8 cellular contexts compared by ENCODE assay signal in genomic region chr20:46994341-46994740, GRCh38.
DNase-seq lines count a peak whose midpoint lies in the region; ATAC-seq and TF ChIP-seq lines count a peak whose summit lies in the region.

No MANE protein-coding gene starts in this region.

- H3K4me1 Mint-ChIP-seq in activated naive CD8-positive, alpha-beta T cell treated with anti-CD3 and anti-CD28 coated beads for 36 hours, result peaks cover 19% of the 10 kb centered on the region
- peaks cover 23% of the 10 kb centered on the region for H3K4me1 Mint-ChIP-seq in stimulated activated naive CD8-positive, alpha-beta T cell treated with anti-CD3 and anti-CD28 coated beads, Interleukin-15, Interleukin-2, amounts not matched to agents 100 ng/mL and 50 ng/mL, for 24 hours (ENCODE audit: low read depth)
- H3K4me1 Mint-ChIP-seq in nephron progenitor cell, result peaks cover 24% of the 10 kb centered on the region

- DNase-seq in stimulated activated naive CD4-positive, alpha-beta T cell treated with Interleukin-2 at 50 U/mL for 16 hours (lab: John Stamatoyannopoulos, UW), result peak; percentile 50
- DNase-seq in stimulated activated naive CD4-positive, alpha-beta T cell (lab: John Stamatoyannopoulos, UW), result no peak
- DNase-seq in activated naive CD8-positive, alpha-beta T cell treated with anti-CD3 and anti-CD28 coated beads for 36 hours, result peak; percentile 74
- DNase-seq in NCI-H2107 (lab: John Stamatoyannopoulos, UW), result no peak
- DNase-seq in nephron progenitor cell, result no peak
- no peak for DNase-seq in NCI-H345 treated with DMSO at 0.1 percent for 48 hours (lab: John Stamatoyannopoulos, UW; ENCODE audit: unreplicated experiment)

- no peak overlapping the region for H3K4me3 Mint-ChIP-seq in activated naive CD8-positive, alpha-beta T cell treated with anti-CD3 and anti-CD28 coated beads for 36 hours
- peak overlapping the region; percentile 1 for H3K4me3 Mint-ChIP-seq in stimulated activated naive CD8-positive, alpha-beta T cell treated with anti-CD3 and anti-CD28 coated beads, Interleukin-15, Interleukin-2, amounts not matched to agents 100 ng/mL and 50 ng/mL, for 24 hours
- no peak overlapping the region for H3K4me3 Mint-ChIP-seq in nephron progenitor cell

- peak overlapping the region; percentile 56 for H3K27ac Mint-ChIP-seq in activated naive CD8-positive, alpha-beta T cell treated with anti-CD3 and anti-CD28 coated beads for 36 hours
- peak overlapping the region; percentile 43 for H3K27ac Mint-ChIP-seq in stimulated activated naive CD8-positive, alpha-beta T cell treated with anti-CD3 and anti-CD28 coated beads, Interleukin-15, Interleukin-2, amounts not matched to agents 100 ng/mL and 50 ng/mL, for 24 hours
- no peak overlapping the region for H3K27ac Mint-ChIP-seq in nephron progenitor cell

- peaks cover 1% of the 10 kb centered on the region for H3K9me3 Mint-ChIP-seq in activated naive CD8-positive, alpha-beta T cell treated with anti-CD3 and anti-CD28 coated beads for 36 hours
- no peaks in the 10 kb centered on the region for H3K9me3 Mint-ChIP-seq in stimulated activated naive CD8-positive, alpha-beta T cell treated with anti-CD3 and anti-CD28 coated beads, Interleukin-15, Interleukin-2, amounts not matched to agents 100 ng/mL and 50 ng/mL, for 24 hours
- H3K9me3 Mint-ChIP-seq in nephron progenitor cell, result no peaks in the 10 kb centered on the region

- no peaks in the 10 kb centered on the region for H3K36me3 Mint-ChIP-seq in activated naive CD8-positive, alpha-beta T cell treated with anti-CD3 and anti-CD28 coated beads for 36 hours
- no peaks in the 10 kb centered on the region for H3K36me3 Mint-ChIP-seq in stimulated activated naive CD8-positive, alpha-beta T cell treated with anti-CD3 and anti-CD28 coated beads, Interleukin-15, Interleukin-2, amounts not matched to agents 100 ng/mL and 50 ng/mL, for 24 hours (ENCODE audit: low read depth)
- peaks cover 4% of the 10 kb centered on the region for H3K36me3 Mint-ChIP-seq in nephron progenitor cell (ENCODE audit: low read depth)

- ATAC-seq in HG03457 (IDR thresholded peaks at IDR 0.05; ENCODE audit: unreplicated experiment), result peak; percentile 68

- TF ChIP-seq CTCF in nephron progenitor cell (IDR thresholded peaks at IDR 0.05), result no peak

- H3K27me3 Mint-ChIP-seq in activated naive CD8-positive, alpha-beta T cell treated with anti-CD3 and anti-CD28 coated beads for 36 hours, result peaks cover 63% of the 10 kb centered on the region
- peaks cover 48% of the 10 kb centered on the region for H3K27me3 Mint-ChIP-seq in stimulated activated naive CD8-positive, alpha-beta T cell treated with anti-CD3 and anti-CD28 coated beads, Interleukin-15, Interleukin-2, amounts not matched to agents 100 ng/mL and 50 ng/mL, for 24 hours
- peaks cover 29% of the 10 kb centered on the region for H3K27me3 Mint-ChIP-seq in nephron progenitor cell (ENCODE audit: low read depth, poor library complexity)

Comparison
In these comparisons a context has a peak if more than half of its experiments do, and no peak if none do; other contexts are left out.
1. DNase-seq: peak in stimulated activated naive CD4-positive, alpha-beta T cell treated with Interleukin-2 at 50 U/mL for 16 hours (single experiment) and activated naive CD8-positive, alpha-beta T cell treated with anti-CD3 and anti-CD28 coated beads for 36 hours (single experiment); none in stimulated activated naive CD4-positive, alpha-beta T cell (0 of 6), NCI-H2107 (single experiment), nephron progenitor cell (single experiment) and NCI-H345 treated with DMSO at 0.1 percent for 48 hours (single experiment).